ENCODE assay signal across 8 cellular contexts in genomic region chr2:50492452-50492851, GRCh38.
A peak's percentile ranks its signal among the peaks of the same experiment; 100 is the strongest.
DNase-seq lines count a peak whose midpoint lies in the region; ATAC-seq and FAIRE-seq lines count a peak whose summit lies in the region.

No MANE protein-coding gene starts in this region.

- H3K27ac ChIP-seq in trophoblast cell (ENCODE audit: low read depth, low read length), result no peak overlapping the region

- no CpG with 5 or more reads among the region's 3 CpGs for WGBS in trophoblast cell (ENCODE audit: extremely low coverage, insufficient coverage, insufficient read length)

- peak; percentile 85 for ATAC-seq in GM19351 (IDR thresholded peaks at IDR 0.05; ENCODE audit: unreplicated experiment)
- peak; percentile 83 for ATAC-seq in HG03196 (IDR thresholded peaks at IDR 0.05; ENCODE audit: unreplicated experiment)

- no peak overlapping the region for H4K12ac ChIP-seq in trophoblast cell (ENCODE audit: low read depth, low read length)

- H4K8ac ChIP-seq in trophoblast cell (ENCODE audit: low read depth, low read length), result no peak overlapping the region

- H3K36me3 ChIP-seq in trophoblast cell (ENCODE audit: control insufficient read depth in 1 of 2, insufficient read depth in 2 of 2, low read length in 2 of 2), result no peaks in the 10 kb centered on the region

- H2AFZ ChIP-seq in trophoblast cell (ENCODE audit: insufficient read depth, low read length, poor library complexity), result no peak overlapping the region

- no peak overlapping the region for H3K4ac ChIP-seq in trophoblast cell (ENCODE audit: low read depth, low read length)

- H3K9ac ChIP-seq in trophoblast cell (ENCODE audit: low read length), result no peak overlapping the region

- H2BK120ac ChIP-seq in trophoblast cell (ENCODE audit: insufficient read depth, low read length, poor library complexity), result no peak overlapping the region

- H2BK12ac ChIP-seq in trophoblast cell (ENCODE audit: low read length), result no peak overlapping the region

- H3K79me2 ChIP-seq in trophoblast cell (ENCODE audit: control insufficient read depth, insufficient read depth, low read length, poor library complexity), result no peaks in the 10 kb centered on the region

- H3K14ac ChIP-seq in trophoblast cell (ENCODE audit: low read length), result no peak overlapping the region

- H4K91ac ChIP-seq in trophoblast cell (ENCODE audit: low read depth, low read length), result no peak overlapping the region

- no peak overlapping the region for H2AK5ac ChIP-seq in trophoblast cell (ENCODE audit: low read length)

- peak; percentile 31 for FAIRE-seq in frontal cortex (lab: Jason Lieb, UNC)

- H3K4me3 ChIP-seq in trophoblast cell (ENCODE audit: low read depth, low read length), result no peak overlapping the region

- no peaks in the 10 kb centered on the region for H3K27me3 ChIP-seq in trophoblast cell (ENCODE audit: insufficient read depth, low read length)

- H2BK5ac ChIP-seq in trophoblast cell (ENCODE audit: low read depth, low read length, poor library complexity), result no peak overlapping the region

- no peaks in the 10 kb centered on the region for H3K4me1 ChIP-seq in trophoblast cell (ENCODE audit: control insufficient read depth in 1 of 2, insufficient read depth in 2 of 2, low read length in 2 of 2)

- no peaks in the 10 kb centered on the region for H3K9me3 ChIP-seq in trophoblast cell (ENCODE audit: insufficient read depth, low read depth, low read length)

- DNase-seq in DMS79 treated with DMSO at 0.1 percent for 48 hours (lab: John Stamatoyannopoulos, UW) (peak; percentile 85), NCI-H2171 treated with DMSO at 0.1 percent for 48 hours (lab: John Stamatoyannopoulos, UW) (peak; percentile 83), frontal cortex (ENCODE audit: low spot score in 2 of 2) (peak; percentile 16 to 34), trophoblast cell (peak; percentile 2 to 73), T1000 (lab: John Stamatoyannopoulos, UW) (no peak)
- DNase-seq in activated CD4-positive, alpha-beta T cell treated with anti-CD3 and anti-CD28 coated beads, Interleukin-2, amount 50 U/mL, for 1 hour, result peak; percentile 1

- H3K18ac ChIP-seq in trophoblast cell (ENCODE audit: low read length), result no peak overlapping the region

- no peaks in the 10 kb centered on the region for H3K79me1 ChIP-seq in trophoblast cell (ENCODE audit: low read length)

- H3K4me2 ChIP-seq in trophoblast cell (ENCODE audit: low read length), result no peak overlapping the region

- H3K23ac ChIP-seq in trophoblast cell (ENCODE audit: low read length), result no peak overlapping the region
